Comparison of ENCODE assay signal across 4 cellular contexts in the genomic region with DNA sequence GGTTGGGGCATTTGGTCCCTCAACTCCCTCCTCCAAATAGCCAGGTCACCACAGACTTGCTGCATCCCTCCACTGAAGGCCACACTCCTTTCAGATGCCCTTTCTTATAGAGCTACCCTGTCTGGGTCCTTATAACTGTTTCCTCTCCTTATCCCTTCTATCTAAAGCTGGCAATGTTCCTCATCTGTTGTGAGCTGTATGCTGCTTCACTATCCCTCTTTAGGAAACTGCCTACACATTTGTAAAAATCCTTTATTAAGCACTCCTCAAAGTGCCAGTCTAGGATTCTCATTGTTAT.
TF ChIP-seq lines count a peak whose summit lies in the region.

No MANE protein-coding gene starts in this region.

TF ChIP-seq in SK-N-SH treated with all-trans-retinoic acid at 6 μM for 48 hours, 23 proteins besides CTCF, POLR2A, EP300 and RAD21 (continues in another document):
- TF ChIP-seq ARNTL (CRISPR knock-in tag; IDR thresholded peaks at IDR 0.05; ENCODE audit: borderline replicate concordance, low read depth) (no peak), CSDC2 (CRISPR knock-in tag; IDR thresholded peaks at IDR 0.05) (no peak), ESRRG (CRISPR knock-in tag; IDR thresholded peaks at IDR 0.05) (no peak), PATZ1 (CRISPR knock-in tag; IDR thresholded peaks at IDR 0.05; ENCODE audit: borderline replicate concordance) (no peak), GLIS3 (CRISPR knock-in tag; IDR thresholded peaks at IDR 0.05) (no peak), TCF4 (CRISPR knock-in tag; IDR thresholded peaks at IDR 0.05; ENCODE audit: borderline replicate concordance) (no peak), ZNF565 (CRISPR knock-in tag; conservative IDR thresholded peaks at IDR 0.05; ENCODE audit: low read depth) (no peak), OSR1 (CRISPR knock-in tag; IDR thresholded peaks at IDR 0.05) (no peak), TSHZ2 (CRISPR knock-in tag; IDR thresholded peaks at IDR 0.05) (no peak)

TF ChIP-seq in SK-N-SH, 30 proteins besides CTCF, POLR2A, EP300 and RAD21:
- TF ChIP-seq EZH2phosphoT487 (IDR thresholded peaks at IDR 0.05; ENCODE audit: borderline replicate concordance, low read depth) (no peak), JUND (IDR thresholded peaks at IDR 0.05) (no peak), MAX (IDR thresholded peaks at IDR 0.05; ENCODE audit: low read depth) (no peak), TCF12 (IDR thresholded peaks at IDR 0.05) (no peak), NRF1 (IDR thresholded peaks at IDR 0.05; ENCODE audit: low read depth, low read length) (no peak), TAF1 (IDR thresholded peaks at IDR 0.05; ENCODE audit: borderline replicate concordance, low read depth, low read length) (no peak), GATA2 (CRISPR knock-in tag; IDR thresholded peaks at IDR 0.05) (no peak), MEF2A (IDR thresholded peaks at IDR 0.05; ENCODE audit: borderline replicate concordance, low read depth) (no peak), RFX5 (IDR thresholded peaks at IDR 0.05; ENCODE audit: low read length) (no peak), IRF3 (IDR thresholded peaks at IDR 0.05; ENCODE audit: low read depth, low read length) (no peak)
- TF ChIP-seq, protein P1, sequence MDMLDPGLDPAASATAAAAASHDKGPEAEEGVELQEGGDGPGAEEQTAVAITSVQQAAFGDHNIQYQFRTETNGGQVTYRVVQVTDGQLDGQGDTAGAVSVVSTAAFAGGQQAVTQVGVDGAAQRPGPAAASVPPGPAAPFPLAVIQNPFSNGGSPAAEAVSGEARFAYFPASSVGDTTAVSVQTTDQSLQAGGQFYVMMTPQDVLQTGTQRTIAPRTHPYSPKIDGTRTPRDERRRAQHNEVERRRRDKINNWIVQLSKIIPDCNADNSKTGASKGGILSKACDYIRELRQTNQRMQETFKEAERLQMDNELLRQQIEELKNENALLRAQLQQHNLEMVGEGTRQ (IDR thresholded peaks at IDR 0.05; ENCODE audit: borderline replicate concordance, low read depth, low read length), result no peak

TF ChIP-seq in IMR-90, 13 proteins besides CTCF, POLR2A, EP300 and RAD21:
- no peak for TF ChIP-seq SMC3 (IDR thresholded peaks at IDR 0.05; ENCODE audit: low read depth, low read length)
- TF ChIP-seq BHLHE40 (IDR thresholded peaks at IDR 0.05; ENCODE audit: low read depth, low read length), result no peak
- no peak for TF ChIP-seq CEBPB (IDR thresholded peaks at IDR 0.05; ENCODE audit: low read depth, low read length)
- no peak for TF ChIP-seq RCOR1 (IDR thresholded peaks at IDR 0.05; ENCODE audit: insufficient replicate concordance, low read length)
- no peak for TF ChIP-seq FOS (IDR thresholded peaks at IDR 0.05; ENCODE audit: low read depth, low read length)
- TF ChIP-seq, protein P2, sequence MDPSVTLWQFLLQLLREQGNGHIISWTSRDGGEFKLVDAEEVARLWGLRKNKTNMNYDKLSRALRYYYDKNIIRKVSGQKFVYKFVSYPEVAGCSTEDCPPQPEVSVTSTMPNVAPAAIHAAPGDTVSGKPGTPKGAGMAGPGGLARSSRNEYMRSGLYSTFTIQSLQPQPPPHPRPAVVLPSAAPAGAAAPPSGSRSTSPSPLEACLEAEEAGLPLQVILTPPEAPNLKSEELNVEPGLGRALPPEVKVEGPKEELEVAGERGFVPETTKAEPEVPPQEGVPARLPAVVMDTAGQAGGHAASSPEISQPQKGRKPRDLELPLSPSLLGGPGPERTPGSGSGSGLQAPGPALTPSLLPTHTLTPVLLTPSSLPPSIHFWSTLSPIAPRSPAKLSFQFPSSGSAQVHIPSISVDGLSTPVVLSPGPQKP (IDR thresholded peaks at IDR 0.05; ENCODE audit: borderline replicate concordance, low read depth, low read length), result no peak
- no peak for TF ChIP-seq CHD1 (IDR thresholded peaks at IDR 0.05; ENCODE audit: low read depth, low read length)
- TF ChIP-seq, protein P1 (IDR thresholded peaks at IDR 0.05; ENCODE audit: low read depth, low read length), result no peak
- no peak for TF ChIP-seq MAZ (IDR thresholded peaks at IDR 0.05; ENCODE audit: borderline replicate concordance, low read depth, low read length)
- TF ChIP-seq RFX5 (IDR thresholded peaks at IDR 0.05; ENCODE audit: low read depth, low read length), result no peak

TF ChIP-seq in endothelial cell of umbilical vein, 7 proteins besides CTCF, POLR2A, EP300 and RAD21:
- TF ChIP-seq JUN (IDR thresholded peaks at IDR 0.05; ENCODE audit: borderline replicate concordance, insufficient read depth, insufficient read length, low read depth) (no peak), POLR2AphosphoS5 (IDR thresholded peaks at IDR 0.05; ENCODE audit: insufficient read depth, low read depth, low read length) (no peak), FOS (IDR thresholded peaks at IDR 0.05; ENCODE audit: borderline replicate concordance, insufficient read depth, low read length) (no peak), EZH2 (IDR thresholded peaks at IDR 0.05; ENCODE audit: borderline replicate concordance, low read depth, low read length, severe bottlenecking) (no peak), MAX (IDR thresholded peaks at IDR 0.05; ENCODE audit: insufficient read depth, insufficient read length) (no peak), GATA2 (IDR thresholded peaks at IDR 0.05; ENCODE audit: insufficient read depth, insufficient read length, low read depth, low read length) (no peak), MYC (IDR thresholded peaks at IDR 0.05; ENCODE audit: low read depth, low read length) (no peak)
